In genomic region chr5:112917453-112918005, GRCh38 we compare ENCODE assay signal across 9 cellular contexts. TPM values are rescaled to one million over a fixed set of nuclear protein-coding genes. Genes with fewer than 3 reads are reported as not detected.
DNase-seq lines count a peak whose midpoint lies in the region; ATAC-seq and TF ChIP-seq lines count a peak whose summit lies in the region.
"Had no signal": no experiment of that assay in that cellular context is flagged by ENCODE, and none has a peak within 500 bp of the region (broad histone marks: within the 10 kb centered on the region; RNA-seq: fewer than 3 reads in every experiment).

No MANE protein-coding gene starts in this region.

- no peak for ATAC-seq in activated CD8-positive, alpha-beta memory T cell treated with anti-CD3 and anti-CD28 coated beads, Interleukin-2, amount 10 ng/mL, durations not matched to agents 7 days and 5 days
- no peak for ATAC-seq in activated naive CD8-positive, alpha-beta T cell treated with anti-CD3 and anti-CD28 coated beads, Interleukin-2, amount 50 U/mL, for 24 hours
- ATAC-seq in GM18873 (IDR thresholded peaks at IDR 0.05; ENCODE audit: low FRiP score, unreplicated experiment) (no peak), HG02840 (IDR thresholded peaks at IDR 0.05; ENCODE audit: low FRiP score, unreplicated experiment) (no peak)

- H3K4me3 ChIP-seq in Karpas-422 (ENCODE audit: low read length): no peak overlapping the region

- H3K27me3 Mint-ChIP-seq in activated CD8-positive, alpha-beta memory T cell treated with anti-CD3 and anti-CD28 coated beads, Interleukin-2, amount 10 ng/mL, durations not matched to agents 7 days and 5 days: no peaks in the 10 kb centered on the region
- no peaks in the 10 kb centered on the region for H3K27me3 Mint-ChIP-seq in activated naive CD8-positive, alpha-beta T cell treated with anti-CD3 and anti-CD28 coated beads, Interleukin-2, amount 50 U/mL, for 24 hours
- H3K27me3 Mint-ChIP-seq in neural crest cell (ENCODE audit: low read depth): no peaks in the 10 kb centered on the region

- peak; percentile 37 for TF ChIP-seq CTCF in neural crest cell (conservative IDR thresholded peaks at IDR 0.05)

- no peaks in the 10 kb centered on the region for H3K27me3 ChIP-seq in Karpas-422 (ENCODE audit: low read length)

- H3K36me3 Mint-ChIP-seq in activated CD8-positive, alpha-beta memory T cell treated with anti-CD3 and anti-CD28 coated beads, Interleukin-2, amount 10 ng/mL, durations not matched to agents 7 days and 5 days: peaks cover 69% of the 10 kb centered on the region
- peaks cover 49% of the 10 kb centered on the region for H3K36me3 Mint-ChIP-seq in activated naive CD8-positive, alpha-beta T cell treated with anti-CD3 and anti-CD28 coated beads, Interleukin-2, amount 50 U/mL, for 24 hours (ENCODE audit: low read depth)
- peaks cover 15% of the 10 kb centered on the region for H3K36me3 Mint-ChIP-seq in neural crest cell (ENCODE audit: low read depth)

- peaks cover 71% of the 10 kb centered on the region for H3K4me1 Mint-ChIP-seq in activated CD8-positive, alpha-beta memory T cell treated with anti-CD3 and anti-CD28 coated beads, Interleukin-2, amount 10 ng/mL, durations not matched to agents 7 days and 5 days
- H3K4me1 Mint-ChIP-seq in activated naive CD8-positive, alpha-beta T cell treated with anti-CD3 and anti-CD28 coated beads, Interleukin-2, amount 50 U/mL, for 24 hours: peaks cover 76% of the 10 kb centered on the region
- peaks cover 18% of the 10 kb centered on the region for H3K4me1 Mint-ChIP-seq in neural crest cell

- no peak overlapping the region for H3K4me3 Mint-ChIP-seq in activated CD8-positive, alpha-beta memory T cell treated with anti-CD3 and anti-CD28 coated beads, Interleukin-2, amount 10 ng/mL, durations not matched to agents 7 days and 5 days
- no peak overlapping the region for H3K4me3 Mint-ChIP-seq in activated naive CD8-positive, alpha-beta T cell treated with anti-CD3 and anti-CD28 coated beads, Interleukin-2, amount 50 U/mL, for 24 hours
- peak overlapping the region; percentile 64 for H3K4me3 Mint-ChIP-seq in neural crest cell

- peaks cover 93% of the 10 kb centered on the region for H3K79me2 ChIP-seq in Karpas-422 (ENCODE audit: low read length)

- no peak overlapping the region for H3K9ac ChIP-seq in Karpas-422 (ENCODE audit: low read length)

- H3K4me2 ChIP-seq in Karpas-422 (ENCODE audit: low read depth, low read length, poor library complexity, severe bottlenecking): peak overlapping the region; percentile 0

- H3K9me2 ChIP-seq in Karpas-422 (replicated peaks; ENCODE audit: insufficient read depth, low read length): no peaks in the 10 kb centered on the region

- H3K27ac Mint-ChIP-seq in activated CD8-positive, alpha-beta memory T cell treated with anti-CD3 and anti-CD28 coated beads, Interleukin-2, amount 10 ng/mL, durations not matched to agents 7 days and 5 days: no peak overlapping the region
- H3K27ac Mint-ChIP-seq in activated naive CD8-positive, alpha-beta T cell treated with anti-CD3 and anti-CD28 coated beads, Interleukin-2, amount 50 U/mL, for 24 hours: no peak overlapping the region
- H3K27ac Mint-ChIP-seq in neural crest cell (ENCODE audit: unreplicated experiment): no peak overlapping the region

- peaks cover 46% of the 10 kb centered on the region for H3K4me1 ChIP-seq in Karpas-422 (ENCODE audit: low read length)

- peak; percentile 56 for DNase-seq in activated CD8-positive, alpha-beta memory T cell treated with anti-CD3 and anti-CD28 coated beads, Interleukin-2, amount 10 ng/mL, durations not matched to agents 7 days and 5 days
- DNase-seq in activated CD8-positive, alpha-beta memory T cell treated with anti-CD3 and anti-CD28 coated beads, Interleukin-2, amount 50 U/mL, for 48 hours: no peak
- peak; percentile 67 for DNase-seq in Karpas-422
- DNase-seq in activated naive CD8-positive, alpha-beta T cell treated with anti-CD3 and anti-CD28 coated beads, Interleukin-2, amount 50 U/mL, for 24 hours: peak; percentile 33
- no peak for DNase-seq in neural crest cell (ENCODE audit: low read depth, low spot score)
- DNase-seq in NCI-H1694 (lab: John Stamatoyannopoulos, UW): no peak
- DNase-seq: COR-L47 had no signal

- H3K9me3 ChIP-seq in Karpas-422 (ENCODE audit: low read length): no peaks in the 10 kb centered on the region

- H3K36me3 ChIP-seq in Karpas-422 (ENCODE audit: insufficient read depth, low read length): peaks cover 62% of the 10 kb centered on the region

- no peaks in the 10 kb centered on the region for H4K20me1 ChIP-seq in Karpas-422 (ENCODE audit: insufficient read depth, low read depth, low read length)

- CTCF ChIA-PET in activated CD8-positive, alpha-beta memory T cell treated with anti-CD3 and anti-CD28 coated beads, Interleukin-2, amount 10 ng/mL, durations not matched to agents 7 days and 5 days (lab: Charles Lee): interaction anchor here (0.8 to 1.2 kb wide), 2 partner anchors 20 to 46 kb away, joined by 3 to 5 read pairs; no protein-coding TSS in a partner anchor

- H3K9me3 Mint-ChIP-seq in activated CD8-positive, alpha-beta memory T cell treated with anti-CD3 and anti-CD28 coated beads, Interleukin-2, amount 10 ng/mL, durations not matched to agents 7 days and 5 days (ENCODE audit: low read depth): no peaks in the 10 kb centered on the region
- no peaks in the 10 kb centered on the region for H3K9me3 Mint-ChIP-seq in activated naive CD8-positive, alpha-beta T cell treated with anti-CD3 and anti-CD28 coated beads, Interleukin-2, amount 50 U/mL, for 24 hours
- no peaks in the 10 kb centered on the region for H3K9me3 Mint-ChIP-seq in neural crest cell

- no peak overlapping the region for H2AFZ ChIP-seq in Karpas-422 (ENCODE audit: low read length)

- H3K27ac ChIP-seq in Karpas-422 (ENCODE audit: low read length): 0 out of 2 replicates have a peak overlapping the region, but pooled peaks have one; percentile 2

RNA-seq across cellular contexts. Expression of gene REEP5, which starts 4.5 kb away (rescaled TPM):
- 10 to 100 TPM; 91.0 to 97.0 TPM for total RNA-seq in activated CD8-positive, alpha-beta memory T cell treated with anti-CD3 and anti-CD28 coated beads, Interleukin-2, amount 10 ng/mL, durations not matched to agents 7 days and 5 days
- 127 and 197 TPM in 2 replicates for total RNA-seq in Karpas-422 (2014; rRNA removed; shearing (Covaris generic); ENCODE audit: low replicate concordance)
- 25.8 and 28.6 TPM in 2 replicates for total RNA-seq in neural crest cell

RNA-seq across cellular contexts. Expression of gene SRP19, which starts 56.4 kb away (rescaled TPM):
- 10 to 100 TPM; 50.1 to 55.9 TPM for total RNA-seq in activated CD8-positive, alpha-beta memory T cell treated with anti-CD3 and anti-CD28 coated beads, Interleukin-2, amount 10 ng/mL, durations not matched to agents 7 days and 5 days
- total RNA-seq in Karpas-422 (2014; rRNA removed; shearing (Covaris generic); ENCODE audit: low replicate concordance): 61.9 and 72.7 TPM in 2 replicates
- total RNA-seq in neural crest cell: 53.3 and 53.8 TPM in 2 replicates

RNA-seq across cellular contexts. Expression of gene DCP2, which starts 59.1 kb away (rescaled TPM):
- total RNA-seq in activated CD8-positive, alpha-beta memory T cell treated with anti-CD3 and anti-CD28 coated beads, Interleukin-2, amount 10 ng/mL, durations not matched to agents 7 days and 5 days: 100 to 1,000 TPM in 1 of 2 experiments, 10 to 100 TPM in 1; 90.4 to 108 TPM
- total RNA-seq in Karpas-422 (2014; rRNA removed; shearing (Covaris generic); ENCODE audit: low replicate concordance): 74.2 and 128 TPM in 2 replicates
- 96.1 and 96.8 TPM in 2 replicates for total RNA-seq in neural crest cell

Comparison
In these comparisons a context has a peak if more than half of its experiments do, and no peak if none do; other contexts are left out.
1. DNase-seq: peak in activated CD8-positive, alpha-beta memory T cell treated with anti-CD3 and anti-CD28 coated beads, Interleukin-2, amount 10 ng/mL, durations not matched to agents 7 days and 5 days (single experiment), Karpas-422 (single experiment) and activated naive CD8-positive, alpha-beta T cell treated with anti-CD3 and anti-CD28 coated beads, Interleukin-2, amount 50 U/mL, for 24 hours (single experiment); none in activated CD8-positive, alpha-beta memory T cell treated with anti-CD3 and anti-CD28 coated beads, Interleukin-2, amount 50 U/mL, for 48 hours (single experiment), neural crest cell (single experiment) and NCI-H1694 (single experiment).